ENCODE assay signal across 8 cellular contexts in genomic region chr5:139403787-139404483, GRCh38. TPM values are rescaled to one million over a fixed set of nuclear protein-coding genes. Genes with fewer than 3 reads are reported as not detected.
A peak's percentile ranks its signal among the peaks of the same experiment; 100 is the strongest.
DNase-seq lines count a peak whose midpoint lies in the region; ATAC-seq and TF ChIP-seq lines count a peak whose summit lies in the region.

SPATA24 (minus strand) TSS chr5:139404089; CDS start chr5:139404060, 29 bp downstream.

- peak within 1 kb of the TSS; percentile 98 for H3K4me2 ChIP-seq in osteoblast (ENCODE audit: insufficient read depth, low read length)

- no peaks in the 10 kb centered on the region for H4K20me1 ChIP-seq in osteoblast (ENCODE audit: insufficient read depth, low read length)

- ATAC-seq in HG02642 (IDR thresholded peaks at IDR 0.05; ENCODE audit: poor library complexity, unreplicated experiment) (peak; percentile 88), thoracic aorta (ENCODE audit: insufficient number of reproducible peaks, low FRiP score, low read depth) (peak; percentile 93)

- H3K27ac ChIP-seq in osteoblast (ENCODE audit: low read depth, low read length) (peak within 1 kb of the TSS; percentile 91), thoracic aorta (peak within 1 kb of the TSS; percentile 82 to 86)

- no peaks in the 10 kb centered on the region for H3K36me3 ChIP-seq in osteoblast (ENCODE audit: insufficient read depth, low read length)
- H3K36me3 ChIP-seq in thoracic aorta, result no peaks in the 10 kb centered on the region

- peaks cover 39% of the 10 kb centered on the region for H3K4me1 Mint-ChIP-seq in activated naive CD8-positive, alpha-beta T cell treated with anti-CD3 and anti-CD28 coated beads for 36 hours

- H3K9me3 Mint-ChIP-seq in activated naive CD8-positive, alpha-beta T cell treated with anti-CD3 and anti-CD28 coated beads for 36 hours, result no peaks in the 10 kb centered on the region

- H3K79me2 ChIP-seq in osteoblast (ENCODE audit: insufficient read depth, low read length), result no peaks in the 10 kb centered on the region

- H3K4me1 ChIP-seq in osteoblast (ENCODE audit: insufficient read depth, low read length) (peaks cover 13% of the 10 kb centered on the region), thoracic aorta (ENCODE audit: control insufficient read depth in 1 of 2, low read depth in 2 of 2) (peaks cover 4 to 18% of the 10 kb centered on the region in 2 donors)

- DNase-seq in GM10266 (ENCODE audit: extremely low spot score) (peak; percentile 93), NCI-H1105 (lab: John Stamatoyannopoulos, UW) (peak; percentile 84), SKM-1 (lab: John Stamatoyannopoulos, UW; ENCODE audit: unreplicated experiment) (peak; percentile 97), glomerular visceral epithelial cell (ENCODE audit: extremely low spot score) (peak; percentile 97), osteoblast (ENCODE audit: insufficient read length, low spot score, missing footprints) (peak; percentile 99), thoracic aorta (ENCODE audit: low spot score) (peak; percentile 95)
- DNase-seq in activated naive CD8-positive, alpha-beta T cell treated with anti-CD3 and anti-CD28 coated beads for 36 hours, result peak; percentile 98

- TF ChIP-seq CTCF in GM10266 (IDR thresholded peaks at IDR 0.05; ENCODE audit: control insufficient read depth, insufficient read depth, low read depth, missing control alignments) (no peak), osteoblast (IDR thresholded peaks at IDR 0.05; ENCODE audit: extremely low read depth, low read depth, low read length) (no peak), thoracic aorta (IDR thresholded peaks at IDR 0.05) (no peak)

- H3K36me3 Mint-ChIP-seq in activated naive CD8-positive, alpha-beta T cell treated with anti-CD3 and anti-CD28 coated beads for 36 hours, result no peaks in the 10 kb centered on the region

- peak within 1 kb of the TSS; percentile 100 for H3K27ac Mint-ChIP-seq in activated naive CD8-positive, alpha-beta T cell treated with anti-CD3 and anti-CD28 coated beads for 36 hours

- peak within 1 kb of the TSS; percentile 97 for H2AFZ ChIP-seq in osteoblast (ENCODE audit: low read length)

- peak within 1 kb of the TSS; percentile 93 for H3K4me3 Mint-ChIP-seq in activated naive CD8-positive, alpha-beta T cell treated with anti-CD3 and anti-CD28 coated beads for 36 hours

- H3K4me3 ChIP-seq in osteoblast (ENCODE audit: insufficient read depth, low read length) (peak within 1 kb of the TSS; percentile 77), thoracic aorta (peak within 1 kb of the TSS; percentile 67)

- H3K9me3 ChIP-seq in osteoblast (ENCODE audit: low read depth, low read length) (no peaks in the 10 kb centered on the region), thoracic aorta (no peaks in the 10 kb centered on the region)

- H3K27me3 ChIP-seq in osteoblast (ENCODE audit: insufficient read depth, low read length), result no peaks in the 10 kb centered on the region
- H3K27me3 ChIP-seq in thoracic aorta (replicated peaks; ENCODE audit: insufficient read depth), result no peaks in the 10 kb centered on the region

- H3K27me3 Mint-ChIP-seq in activated naive CD8-positive, alpha-beta T cell treated with anti-CD3 and anti-CD28 coated beads for 36 hours, result no peaks in the 10 kb centered on the region

RNA-seq across cellular contexts. Expression of gene SPATA24, which starts in this region (rescaled TPM):
- 1 to 10 TPM; 2.2 to 4.0 TPM for total RNA-seq in activated naive CD8-positive, alpha-beta T cell treated with anti-CD3 and anti-CD28 coated beads for 36 hours
- 2.9 and 3.6 TPM in 2 replicates for total RNA-seq in osteoblast
- 10 to 100 TPM in 1 of 2 donors, 1 to 10 TPM in 1; 1.2 to 11.6 TPM for total RNA-seq in thoracic aorta

Comparison
In these comparisons a context has a peak if more than half of its experiments do, and no peak if none do; other contexts are left out.
1. Peak in every context shown above with its lines: DNase-seq, ATAC-seq, H3K4me3 ChIP-seq and H3K27ac ChIP-seq.